ENCODE assay signal across 16 cellular contexts in the genomic region with DNA sequence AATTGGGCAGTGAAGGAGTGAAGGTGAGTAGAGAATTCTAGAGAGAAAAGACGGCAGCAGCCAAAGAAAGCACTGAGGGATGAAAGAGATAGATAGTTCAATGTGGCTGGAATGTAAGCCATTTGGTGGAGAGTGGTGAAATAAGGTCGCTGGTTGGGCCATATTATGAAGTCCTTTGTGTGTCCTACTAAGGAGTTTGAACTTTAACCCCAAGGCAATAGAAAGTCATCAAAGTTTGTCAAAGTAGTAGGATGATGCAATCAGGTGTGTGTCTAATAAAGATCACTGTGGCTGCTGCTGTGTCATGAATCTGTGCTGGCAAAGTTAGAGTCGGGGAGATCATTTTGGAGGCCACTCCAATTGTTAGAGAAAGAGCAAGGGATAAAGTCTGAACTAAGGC. TPM values are rescaled to one million over a fixed set of nuclear protein-coding genes. Genes with fewer than 3 reads are reported as not detected.
A peak's percentile ranks its signal among the peaks of the same experiment; 100 is the strongest.
DNase-seq lines count a peak whose midpoint lies in the region; ATAC-seq, FAIRE-seq and TF ChIP-seq lines count a peak whose summit lies in the region.
"Had no signal": no experiment of that assay in that cellular context is flagged by ENCODE, and none has a peak within 500 bp of the region (broad histone marks: within the 10 kb centered on the region; RNA-seq: fewer than 3 reads in every experiment).

No MANE protein-coding gene starts in this region.

- peak overlapping the region; percentile 87 to 92 for H3K27ac ChIP-seq in A549
- H3K27ac ChIP-seq in HepG2 (ENCODE audit: extremely low read length, insufficient read depth, low read length), result peak overlapping the region; percentile 92
- H3K27ac ChIP-seq in naive thymus-derived CD4-positive, alpha-beta T cell (ENCODE audit: low read depth, low read length), result no peak overlapping the region
- H3K27ac ChIP-seq: prostate gland had no signal

- in situ Hi-C loops in HepG2 (cut with HindIII; ENCODE audit: extremely low pct_ligation_motif_present, low pct_unique_long_range_greater_than_20kb), result no loop called here

- H3K36me3 Mint-ChIP-seq in activated naive CD8-positive, alpha-beta T cell, result peaks cover 5% of the 10 kb centered on the region
- no peaks in the 10 kb centered on the region for H3K36me3 Mint-ChIP-seq in glutamatergic neuron (ENCODE audit: unreplicated experiment)
- peaks cover 0 to 14% (median 0%) of the 10 kb centered on the region in 5 donors for H3K36me3 Mint-ChIP-seq in naive thymus-derived CD4-positive, alpha-beta T cell

- H3K27me3 Mint-ChIP-seq in activated naive CD8-positive, alpha-beta T cell, result no peaks in the 10 kb centered on the region
- no peaks in the 10 kb centered on the region for H3K27me3 Mint-ChIP-seq in glutamatergic neuron (ENCODE audit: unreplicated experiment)
- H3K27me3 Mint-ChIP-seq in naive thymus-derived CD4-positive, alpha-beta T cell, result no peaks in the 10 kb centered on the region
- H3K27me3 Mint-ChIP-seq: B cell, brain had no signal

- H3K27ac Mint-ChIP-seq in activated naive CD8-positive, alpha-beta T cell, result peak overlapping the region; percentile 36
- no peak overlapping the region for H3K27ac Mint-ChIP-seq in glutamatergic neuron (ENCODE audit: unreplicated experiment)
- H3K27ac Mint-ChIP-seq in naive thymus-derived CD4-positive, alpha-beta T cell, result no peak overlapping the region
- H3K27ac Mint-ChIP-seq: B cell had no signal

- H3K4me3 ChIP-seq in A549, result no peak overlapping the region
- peak overlapping the region in 2 of 3 experiments; percentile 31 to 32; a peak in 2 of 6 replicates for H3K4me3 ChIP-seq in HepG2 (replicated peaks in 1 of 3; ENCODE audit: insufficient read depth in 1 of 3, low read depth in 2 of 3, low read length in 3 of 3)
- H3K4me3 ChIP-seq in naive thymus-derived CD4-positive, alpha-beta T cell (ENCODE audit: low read length), result no peak overlapping the region
- H3K4me3 ChIP-seq: prostate gland had no signal

- H3K4me2 ChIP-seq in A549 (peak overlapping the region; percentile 74), HepG2 (ENCODE audit: low read depth, low read length) (peak overlapping the region; percentile 69)

- H3K4me1 Mint-ChIP-seq in activated naive CD8-positive, alpha-beta T cell (ENCODE audit: low read depth), result peaks cover 15% of the 10 kb centered on the region
- peaks cover 13% of the 10 kb centered on the region for H3K4me1 Mint-ChIP-seq in glutamatergic neuron (ENCODE audit: low read depth, unreplicated experiment)
- H3K4me1 Mint-ChIP-seq in naive thymus-derived CD4-positive, alpha-beta T cell, result peaks cover 10 to 30% (median 24%) of the 10 kb centered on the region in 7 donors

- intact Hi-C loops in HepG2 (cut with micrococcal nuclease; ENCODE audit: unreplicated experiment), result no loop called here
- intact Hi-C loops in naive thymus-derived CD4-positive, alpha-beta T cell (cut with micrococcal nuclease), result no loop called here

- H3K4me1 ChIP-seq in A549 (peaks cover 77% of the 10 kb centered on the region), HepG2 (ENCODE audit: insufficient read depth, low read length) (peaks cover 71% of the 10 kb centered on the region)
- H3K4me1 ChIP-seq in naive thymus-derived CD4-positive, alpha-beta T cell (ENCODE audit: control insufficient read depth in 2 of 2, insufficient read depth in 2 of 2, low read length in 2 of 2), result no peaks in the 10 kb centered on the region
- H3K4me1 ChIP-seq: prostate gland had no signal

- no peaks in the 10 kb centered on the region for H3K9me3 Mint-ChIP-seq in activated naive CD8-positive, alpha-beta T cell (ENCODE audit: low read depth)
- H3K9me3 Mint-ChIP-seq in glutamatergic neuron (ENCODE audit: unreplicated experiment), result no peaks in the 10 kb centered on the region
- H3K9me3 Mint-ChIP-seq in naive thymus-derived CD4-positive, alpha-beta T cell, result no peaks in the 10 kb centered on the region

- 0 out of 5 replicates have a peak, but pooled peaks of 1 of the 2 experiments have one; percentile 22 for TF ChIP-seq EP300 in A549 (IDR thresholded peaks at IDR 0.05)
- peak; percentile 58 to 86 for TF ChIP-seq EP300 in HepG2 (IDR thresholded peaks at IDR 0.05; ENCODE audit: low read depth in 2 of 2, low read length in 2 of 2)
- peak; percentile 78; the same call in 1 of the 2 replicates for TF ChIP-seq EP300 in HepG2 (CRISPR knock-in tag; IDR thresholded peaks at IDR 0.05; ENCODE audit: borderline replicate concordance)

- no peak for ATAC-seq in A549
- ATAC-seq in HepG2, result peak; percentile 90
- no peak for ATAC-seq in GM21528 (IDR thresholded peaks at IDR 0.05; ENCODE audit: low FRiP score, unreplicated experiment)
- ATAC-seq in HG03280 (IDR thresholded peaks at IDR 0.05; ENCODE audit: unreplicated experiment), result no peak
- ATAC-seq in naive thymus-derived CD4-positive, alpha-beta T cell, result no peak

- POLR2A ChIA-PET in A549 (lab: Yijun Ruan, JAX) (no interaction called here), HepG2 (lab: Yijun Ruan, JAX) (interaction anchor here (1.2 to 4.8 kb wide), 3 partner anchors 9 to 59 kb away, joined by 3 to 34 read pairs (median 6); partner anchors contain the start of genes RNF121 and XNDC1N)
- POLR2A ChIA-PET in naive thymus-derived CD4-positive, alpha-beta T cell (lab: Charles Lee), result no interaction called here

- H3K79me2 ChIP-seq in HepG2 (ENCODE audit: insufficient read depth, low read length), result peaks cover 69% of the 10 kb centered on the region

- TF ChIP-seq CTCF in A549 (IDR thresholded peaks at IDR 0.05) (no peak), HepG2 (CRISPR knock-in tag; IDR thresholded peaks at IDR 0.05) (no peak), glutamatergic neuron (IDR thresholded peaks at IDR 0.05; ENCODE audit: partially characterized antibody, unreplicated experiment) (no peak)

- H3K9me3 ChIP-seq in A549 (no peaks in the 10 kb centered on the region), HepG2 (ENCODE audit: low read length) (no peaks in the 10 kb centered on the region)
- no peaks in the 10 kb centered on the region for H3K9me3 ChIP-seq in naive thymus-derived CD4-positive, alpha-beta T cell (ENCODE audit: control insufficient read depth in 2 of 3, low read length in 3 of 3)
- H3K9me3 ChIP-seq: prostate gland had no signal

- CTCF ChIA-PET in A549 (lab: Yijun Ruan, JAX) (interaction anchor here (2.5 kb wide), 1 partner anchor 10 kb away, joined by 6 read pairs; no protein-coding TSS in a partner anchor), HepG2 (lab: Yijun Ruan, JAX; ENCODE audit: low intra/inter-chr PET ratio, low total read pairs) (no interaction called here)
- CTCF ChIA-PET in naive thymus-derived CD4-positive, alpha-beta T cell (lab: Charles Lee), result no interaction called here

- H3K4me3 Mint-ChIP-seq in activated naive CD8-positive, alpha-beta T cell, result no peak overlapping the region
- H3K4me3 Mint-ChIP-seq in glutamatergic neuron (ENCODE audit: unreplicated experiment), result no peak overlapping the region
- no peak overlapping the region for H3K4me3 Mint-ChIP-seq in naive thymus-derived CD4-positive, alpha-beta T cell
- H3K4me3 Mint-ChIP-seq: B cell, brain had no signal

- no peaks in the 10 kb centered on the region for H4K20me1 ChIP-seq in HepG2 (ENCODE audit: insufficient read depth, low read length)

- FAIRE-seq in A549 (lab: Jason Lieb, UNC) (no peak), HepG2 (lab: Jason Lieb, UNC) (peak; percentile 95)
- FAIRE-seq: islet of Langerhans had no signal

- BruUV-seq in HepG2 (replicated peaks; lab: Mats Ljungman, UMichigan), result no TSS peak

- H3K9ac ChIP-seq in HepG2 (ENCODE audit: insufficient read depth, low read depth, low read length), result peak overlapping the region; percentile 64

- no peaks in the 10 kb centered on the region for H3K27me3 ChIP-seq in HepG2 (ENCODE audit: control insufficient read depth in 1 of 2, insufficient read depth in 2 of 2, low read length in 2 of 2)
- H3K27me3 ChIP-seq in naive thymus-derived CD4-positive, alpha-beta T cell (ENCODE audit: control insufficient read depth in 2 of 2, insufficient read depth in 2 of 2, low read length in 2 of 2), result no peaks in the 10 kb centered on the region

- peak in 1 of 2 experiments; percentile 52 for DNase-seq in A549 (ENCODE audit: low read depth in 1 of 2, low spot score in 1 of 2)
- peak; percentile 42 for DNase-seq in HuH-7 (ENCODE audit: low spot score)
- DNase-seq in HepG2 (ENCODE audit: low spot score), result peak; percentile 98
- no peak for DNase-seq in glutamatergic neuron
- no peak for DNase-seq in naive thymus-derived CD4-positive, alpha-beta T cell
- DNase-seq: activated gamma-delta T cell, NCI-H1417, NCI-H510A, RPMI8226 had no signal

- no peak overlapping the region for H2AFZ ChIP-seq in HepG2 (ENCODE audit: low read length)

- 26% methylated on average over 3 of the region's 3 CpGs for WGBS in A549 (ENCODE audit: missing lambda C conversion rate)
- 0% methylated on average over 3 of the region's 3 CpGs for WGBS in HepG2 (ENCODE audit: low lambda C conversion rate)

- peaks cover 0 to 2% of the 10 kb centered on the region in 2 experiments; a peak in 2 of 5 replicates for H3K36me3 ChIP-seq in HepG2 (replicated peaks in 1 of 2; ENCODE audit: control insufficient read depth in 1 of 2, insufficient read depth in 2 of 2, low read length in 2 of 2)
- no peaks in the 10 kb centered on the region for H3K36me3 ChIP-seq in naive thymus-derived CD4-positive, alpha-beta T cell (ENCODE audit: control insufficient read depth in 2 of 3, insufficient read depth in 3 of 3, low read length in 3 of 3)
- H3K36me3 ChIP-seq: prostate gland had no signal

- no peak for TF ChIP-seq POLR2A in A549 (IDR thresholded peaks at IDR 0.05; ENCODE audit: low read length)
- peak in 1 of 2 experiments; percentile 18; a peak in 1 of 4 replicates for TF ChIP-seq POLR2A in HepG2 (IDR thresholded peaks at IDR 0.05; ENCODE audit: insufficient read depth in 1 of 2, low read depth in 2 of 2, low read length in 2 of 2)

- TF ChIP-seq RAD21 in A549 (conservative IDR thresholded peaks at IDR 0.05 in 1 of 2, IDR thresholded peaks at IDR 0.05 in 1 of 2) (no peak), HepG2 (CRISPR knock-in tag; IDR thresholded peaks at IDR 0.05) (no peak)

RNA-seq across cellular contexts. Expression of gene RNF121, which starts 18.7 kb away (rescaled TPM):
- polyA plus RNA-seq in A549 (2011; rRNA removed) (102 and 105 TPM in 2 replicates), A549 (2017; fragmentation: RNase III; extraction: RNeasy Plus Mini Kit Qiagen cat#74134 plus additional on column Dnase treatment) (79.0 to 87.2 TPM (median 80.3 TPM) in 3 replicates), HepG2 (2011; rRNA removed) (41.9 and 44.3 TPM in 2 replicates)
- 81.5 and 94.2 TPM in 2 replicates for polyA plus RNA-seq in A549 (2012; cell fraction: cytosol; rRNA removed)
- 108 and 144 TPM in 2 replicates for polyA plus RNA-seq in A549 (2012; cell fraction: nucleus; rRNA removed)
- polyA minus RNA-seq in A549 (2011; rRNA and poly(A)+ RNA removed), result 132 and 152 TPM in 2 replicates
- total RNA-seq in HepG2 (2016; rRNA removed; fragmentation: Illumina TruSeq; extraction: Trizol) (18.9 and 28.6 TPM in 2 replicates), glutamatergic neuron (ENCODE audit: unreplicated experiment) (40.4 TPM)
- 8.5 and 9.6 TPM in 2 replicates for total RNA-seq in HepG2 (2016; cell fraction: cytosol; rRNA removed; fragmentation: Illumina TruSeq; extraction: Trizol; ENCODE audit: low read depth)
- 16.8 and 27.6 TPM in 2 replicates for total RNA-seq in HepG2 (2016; cell fraction: insoluble cytoplasmic fraction; rRNA removed; fragmentation: Illumina TruSeq; extraction: Trizol)
- 14.5 and 17.2 TPM in 2 replicates for total RNA-seq in HepG2 (2016; cell fraction: membrane; rRNA removed; fragmentation: Illumina TruSeq; extraction: Trizol)
- total RNA-seq in HepG2 (2016; cell fraction: nucleus; rRNA removed; fragmentation: Illumina TruSeq; extraction: Trizol), result 42.0 and 47.9 TPM in 2 replicates
- polyA plus RNA-seq in HepG2 (2011; cell fraction: cytosol; rRNA removed), result 25.0 and 29.9 TPM in 2 replicates
- 100 and 122 TPM in 2 replicates for polyA plus RNA-seq in HepG2 (2011; cell fraction: nucleus; rRNA removed)
- 30.5 and 30.7 TPM in 2 replicates for polyA plus RNA-seq in HepG2 (2012)
- polyA plus RNA-seq in HepG2 (2016; cell fraction: cytosol; fragmentation: Illumina TruSeq; extraction: Trizol; ENCODE audit: low read depth), result 6.6 and 7.8 TPM in 2 replicates
- polyA plus RNA-seq in HepG2 (2016; cell fraction: insoluble cytoplasmic fraction; fragmentation: Illumina TruSeq; extraction: Trizol; ENCODE audit: low read depth), result 16.9 and 18.4 TPM in 2 replicates
- polyA plus RNA-seq in HepG2 (2016; cell fraction: membrane; fragmentation: Illumina TruSeq; extraction: Trizol; ENCODE audit: low read depth), result 12.1 and 14.4 TPM in 2 replicates
- polyA plus RNA-seq in HepG2 (2016; cell fraction: nucleus; fragmentation: Illumina TruSeq; extraction: Trizol; ENCODE audit: insufficient read depth, low read depth), result 57.4 and 74.3 TPM in 2 replicates
- polyA minus RNA-seq in HepG2 (2011; rRNA and poly(A)+ RNA removed; ENCODE audit: low replicate concordance), result 76.8 and 102 TPM in 2 replicates
- polyA minus RNA-seq in HepG2 (2011; cell fraction: cytosol; rRNA and poly(A)+ RNA removed), result 13.9 and 20.8 TPM in 2 replicates
- polyA minus RNA-seq in HepG2 (2011; cell fraction: nucleus; rRNA and poly(A)+ RNA removed), result 80.1 TPM in 2 replicates
- total RNA-seq in naive thymus-derived CD4-positive, alpha-beta T cell, result 10 to 100 TPM; 18.2 to 37.2 (median 29.2) TPM
- polyA plus RNA-seq in naive thymus-derived CD4-positive, alpha-beta T cell, result 10 to 100 TPM in 1 of 2 donors, 1 to 10 TPM in 1; 8.8 to 10.8 TPM

RNA-seq across cellular contexts. Expression of gene XNDC1N, which starts 19.1 kb away (rescaled TPM):
- polyA plus RNA-seq in A549 (2011; rRNA removed) (6.9 and 7.6 TPM in 2 replicates), A549 (2017; fragmentation: RNase III; extraction: RNeasy Plus Mini Kit Qiagen cat#74134 plus additional on column Dnase treatment) (4.3 to 5.0 TPM (median 4.9 TPM) in 3 replicates), HepG2 (2011; rRNA removed) (2.7 and 3.4 TPM in 2 replicates)
- 3.5 and 5.2 TPM in 2 replicates for polyA plus RNA-seq in A549 (2012; cell fraction: cytosol; rRNA removed)
- polyA plus RNA-seq in A549 (2012; cell fraction: nucleus; rRNA removed), result 4.0 and 9.9 TPM in 2 replicates
- 27.9 and 28.7 TPM in 2 replicates for polyA minus RNA-seq in A549 (2011; rRNA and poly(A)+ RNA removed)
- total RNA-seq in HepG2 (2016; rRNA removed; fragmentation: Illumina TruSeq; extraction: Trizol) (6.3 and 7.5 TPM in 2 replicates), glutamatergic neuron (ENCODE audit: unreplicated experiment) (7.6 TPM)
- 3.3 and 3.9 TPM in 2 replicates for total RNA-seq in HepG2 (2016; cell fraction: cytosol; rRNA removed; fragmentation: Illumina TruSeq; extraction: Trizol; ENCODE audit: low read depth)
- 6.2 and 8.6 TPM in 2 replicates for total RNA-seq in HepG2 (2016; cell fraction: insoluble cytoplasmic fraction; rRNA removed; fragmentation: Illumina TruSeq; extraction: Trizol)
- 2.8 and 3.2 TPM in 2 replicates for total RNA-seq in HepG2 (2016; cell fraction: membrane; rRNA removed; fragmentation: Illumina TruSeq; extraction: Trizol)
- 26.2 and 30.4 TPM in 2 replicates for total RNA-seq in HepG2 (2016; cell fraction: nucleus; rRNA removed; fragmentation: Illumina TruSeq; extraction: Trizol)
- polyA plus RNA-seq in HepG2 (2011; cell fraction: cytosol; rRNA removed), result 1.9 and 2.0 TPM in 2 replicates
- 9.8 and 10.5 TPM in 2 replicates for polyA plus RNA-seq in HepG2 (2011; cell fraction: nucleus; rRNA removed)
- 1.8 and 3.0 TPM in 2 replicates for polyA plus RNA-seq in HepG2 (2012)
- 0.81 and 1.0 TPM in 2 replicates for polyA plus RNA-seq in HepG2 (2016; cell fraction: cytosol; fragmentation: Illumina TruSeq; extraction: Trizol; ENCODE audit: low read depth)
- polyA plus RNA-seq in HepG2 (2016; cell fraction: insoluble cytoplasmic fraction; fragmentation: Illumina TruSeq; extraction: Trizol; ENCODE audit: low read depth), result 3.4 and 3.6 TPM in 2 replicates
- 0.71 and 2.2 TPM in 2 replicates for polyA plus RNA-seq in HepG2 (2016; cell fraction: membrane; fragmentation: Illumina TruSeq; extraction: Trizol; ENCODE audit: low read depth)
- 7.4 and 7.6 TPM in 2 replicates for polyA plus RNA-seq in HepG2 (2016; cell fraction: nucleus; fragmentation: Illumina TruSeq; extraction: Trizol; ENCODE audit: insufficient read depth, low read depth)
- 11.7 and 28.4 TPM in 2 replicates for polyA minus RNA-seq in HepG2 (2011; rRNA and poly(A)+ RNA removed; ENCODE audit: low replicate concordance)
- 2.0 and 3.7 TPM in 2 replicates for polyA minus RNA-seq in HepG2 (2011; cell fraction: cytosol; rRNA and poly(A)+ RNA removed)
- polyA minus RNA-seq in HepG2 (2011; cell fraction: nucleus; rRNA and poly(A)+ RNA removed), result 40.4 and 41.6 TPM in 2 replicates
- total RNA-seq in naive thymus-derived CD4-positive, alpha-beta T cell, result 10 to 100 TPM; 18.8 to 27.2 (median 24.3) TPM
- polyA plus RNA-seq in naive thymus-derived CD4-positive, alpha-beta T cell, result 1 to 10 TPM; 5.0 to 8.8 TPM

RNA-seq across cellular contexts. Expression of gene IL18BP, which starts 51.2 kb away (rescaled TPM):
- 7.6 and 7.7 TPM in 2 replicates for polyA plus RNA-seq in A549 (2011; rRNA removed)
- polyA plus RNA-seq in A549 (2012; cell fraction: cytosol; rRNA removed), result 5.2 and 6.7 TPM in 2 replicates
- 61.1 and 61.2 TPM in 2 replicates for polyA plus RNA-seq in A549 (2012; cell fraction: nucleus; rRNA removed)
- polyA plus RNA-seq in A549 (2017; fragmentation: RNase III; extraction: RNeasy Plus Mini Kit Qiagen cat#74134 plus additional on column Dnase treatment), result 6.0 to 7.9 TPM (median 6.6 TPM) in 3 replicates
- polyA minus RNA-seq in A549 (2011; rRNA and poly(A)+ RNA removed), result 8.7 and 15.0 TPM in 2 replicates
- 1.0 and 4.1 TPM in 2 replicates for total RNA-seq in HepG2 (2016; rRNA removed; fragmentation: Illumina TruSeq; extraction: Trizol)
- total RNA-seq in HepG2 (2016; cell fraction: cytosol; rRNA removed; fragmentation: Illumina TruSeq; extraction: Trizol; ENCODE audit: low read depth), result 0.40 and 0.44 TPM in 2 replicates
- 0.56 and 5.0 TPM in 2 replicates for total RNA-seq in HepG2 (2016; cell fraction: insoluble cytoplasmic fraction; rRNA removed; fragmentation: Illumina TruSeq; extraction: Trizol)
- 0.83 and 0.93 TPM in 2 replicates for total RNA-seq in HepG2 (2016; cell fraction: membrane; rRNA removed; fragmentation: Illumina TruSeq; extraction: Trizol)
- total RNA-seq in HepG2 (2016; cell fraction: nucleus; rRNA removed; fragmentation: Illumina TruSeq; extraction: Trizol), result 9.0 and 13.2 TPM in 2 replicates
- 12.6 and 12.8 TPM in 2 replicates for polyA plus RNA-seq in HepG2 (2011; rRNA removed)
- polyA plus RNA-seq in HepG2 (2011; cell fraction: cytosol; rRNA removed), result 2.0 and 3.4 TPM in 2 replicates
- polyA plus RNA-seq in HepG2 (2011; cell fraction: nucleus; rRNA removed), result 74.1 and 107 TPM in 2 replicates
- polyA plus RNA-seq in HepG2 (2012), result 6.4 and 9.6 TPM in 2 replicates
- 0.65 and 0.94 TPM in 2 replicates for polyA plus RNA-seq in HepG2 (2016; cell fraction: cytosol; fragmentation: Illumina TruSeq; extraction: Trizol; ENCODE audit: low read depth)
- polyA plus RNA-seq in HepG2 (2016; cell fraction: insoluble cytoplasmic fraction; fragmentation: Illumina TruSeq; extraction: Trizol; ENCODE audit: low read depth), result 0.89 and 1.3 TPM in 2 replicates
- polyA plus RNA-seq in HepG2 (2016; cell fraction: membrane; fragmentation: Illumina TruSeq; extraction: Trizol; ENCODE audit: low read depth), result 1.1 and 1.4 TPM in 2 replicates
- polyA plus RNA-seq in HepG2 (2016; cell fraction: nucleus; fragmentation: Illumina TruSeq; extraction: Trizol; ENCODE audit: insufficient read depth, low read depth), result 40.3 and 43.0 TPM in 2 replicates
- polyA minus RNA-seq in HepG2 (2011; rRNA and poly(A)+ RNA removed; ENCODE audit: low replicate concordance), result 13.0 and 17.5 TPM in 2 replicates
- 1.2 and 1.4 TPM in 2 replicates for polyA minus RNA-seq in HepG2 (2011; cell fraction: cytosol; rRNA and poly(A)+ RNA removed)
- 18.8 and 20.0 TPM in 2 replicates for polyA minus RNA-seq in HepG2 (2011; cell fraction: nucleus; rRNA and poly(A)+ RNA removed)
- total RNA-seq in glutamatergic neuron (ENCODE audit: unreplicated experiment), result 13.1 TPM
- 10 to 100 TPM; 17.6 to 30.2 (median 23.1) TPM for total RNA-seq in naive thymus-derived CD4-positive, alpha-beta T cell
- 10 to 100 TPM; 14.4 to 15.1 TPM for polyA plus RNA-seq in naive thymus-derived CD4-positive, alpha-beta T cell

Comparison
In these comparisons a context has a peak if more than half of its experiments do, and no peak if none do; other contexts are left out.
1. DNase-seq: peak in HuH-7 (single experiment) and HepG2 (single experiment); none in glutamatergic neuron (single experiment) and naive thymus-derived CD4-positive, alpha-beta T cell (0 of 9).
2. H3K4me3 ChIP-seq: peak in HepG2 (2 of 3); none in A549 (single experiment) and naive thymus-derived CD4-positive, alpha-beta T cell (single experiment).
3. Of the 38 proteins assayed by ChIP-seq in both HepG2 and A549: peak only in HepG2: BHLHE40, EHMT2, ESRRA, HDAC2 and NFE2L2; only in A549: JUNB; in both: CEBPB; in neither: 26; mixed calls (peak in some experiments, not most) for 5.